32 cellular contexts compared by ENCODE assay signal in genomic region chr2:222393733-222394267, GRCh38. TPM values are rescaled to one million over a fixed set of nuclear protein-coding genes. Genes with fewer than 3 reads are reported as not detected.
"Had no signal": no experiment of that assay in that cellular context is flagged by ENCODE, and none has a peak within 500 bp of the region (broad histone marks: within the 10 kb centered on the region; RNA-seq: fewer than 3 reads in every experiment).

No MANE protein-coding gene starts in this region.

- DNase-seq: colonic mucosa; effector CD8-positive, alpha-beta T cell; foreskin melanocyte; hypothalamus; left cardiac atrium; left lung; mesenchymal stem cell; midbrain; naive thymus-derived CD8-positive, alpha-beta T cell; nephron progenitor cell; occipital lobe; ovary; stimulated activated CD4-positive, alpha-beta T cell treated with anti-CD3 and anti-CD28 coated beads, Interleukin-12 subunit alpha, Interleukin-12 subunit beta, amount 100 ng/mL, for 4 hours; stimulated activated CD4-positive, alpha-beta T cell treated with anti-CD3 and anti-CD28 coated beads, Interleukin-1b, Interleukin-23, amount 100 ng/mL, for 48 hours; stimulated activated CD4-positive, alpha-beta T cell treated with anti-CD3 and anti-CD28 coated beads, Interleukin-4, amount 100 ng/mL, for 1 hour; stimulated activated CD8-positive, alpha-beta memory T cell treated with anti-CD3 and anti-CD28 coated beads, Interleukin-4, amount 100 ng/mL, for 48 hours; stimulated activated naive CD4-positive, alpha-beta T cell; stimulated activated naive CD8-positive, alpha-beta T cell treated with anti-CD3 and anti-CD28 coated beads, Interleukin-15, amount 100 ng/mL, for 72 hours; transverse colon; upper lobe of right lung; uterus had no signal

- H3K27me3 Mint-ChIP-seq: dendritic cell treated with granulocyte-macrophage colony-stimulating factor and Interleukin-4, amounts not matched to agents 40 ng/mL and 50 ng/mL, for 4 days; stimulated activated naive CD8-positive, alpha-beta T cell treated with anti-CD3 and anti-CD28 coated beads, Interleukin-15, amount 100 ng/mL, for 72 hours had no signal

- H3K36me3 Mint-ChIP-seq: naive thymus-derived CD8-positive, alpha-beta T cell had no signal

- H3K36me3 ChIP-seq: colonic mucosa, esophagus muscularis mucosa, left lung, ovary, suprapubic skin, transverse colon, upper lobe of right lung, uterus had no signal

- FAIRE-seq: endothelial cell of umbilical vein, islet of Langerhans had no signal

- H3K4me2 ChIP-seq: smooth muscle cell had no signal

- H3K4me1 Mint-ChIP-seq: naive thymus-derived CD8-positive, alpha-beta T cell; stimulated activated naive CD8-positive, alpha-beta T cell treated with anti-CD3 and anti-CD28 coated beads, Interleukin-15, amount 100 ng/mL, for 72 hours had no signal

- H3K4me1 ChIP-seq: colonic mucosa, left lung, suprapubic skin, transverse colon, upper lobe of right lung, uterus had no signal

- ATAC-seq: left cardiac atrium; left lung; naive thymus-derived CD8-positive, alpha-beta T cell; sciatic nerve; stimulated activated naive CD8-positive, alpha-beta T cell treated with anti-CD3 and anti-CD28 coated beads, Interleukin-15, amount 100 ng/mL, for 72 hours; upper lobe of right lung had no signal

- H3K27ac ChIP-seq: colonic mucosa, esophagus muscularis mucosa, left lung, ovary, suprapubic skin, transverse colon, upper lobe of right lung, uterus had no signal

- H3K4me3 Mint-ChIP-seq: dendritic cell treated with granulocyte-macrophage colony-stimulating factor and Interleukin-4, amounts not matched to agents 40 ng/mL and 50 ng/mL, for 4 days; naive thymus-derived CD8-positive, alpha-beta T cell; nephron progenitor cell; stimulated activated naive CD8-positive, alpha-beta T cell treated with anti-CD3 and anti-CD28 coated beads, Interleukin-15, amount 100 ng/mL, for 72 hours had no signal

- H3K27me3 ChIP-seq: colonic mucosa, esophagus muscularis mucosa, left lung, ovary, suprapubic skin, transverse colon, upper lobe of right lung, uterus had no signal

- H3K9me3 Mint-ChIP-seq: dendritic cell treated with granulocyte-macrophage colony-stimulating factor and Interleukin-4, amounts not matched to agents 40 ng/mL and 50 ng/mL, for 4 days; stimulated activated naive CD8-positive, alpha-beta T cell treated with anti-CD3 and anti-CD28 coated beads, Interleukin-15, amount 100 ng/mL, for 72 hours had no signal

- H3K4me3 ChIP-seq: colonic mucosa, esophagus muscularis mucosa, left lung, ovary, smooth muscle cell, suprapubic skin, transverse colon, upper lobe of right lung, uterus had no signal

- H3K9me3 ChIP-seq: colonic mucosa, ovary, transverse colon, upper lobe of right lung, uterus had no signal

- H3K27ac Mint-ChIP-seq: dendritic cell treated with granulocyte-macrophage colony-stimulating factor and Interleukin-4, amounts not matched to agents 40 ng/mL and 50 ng/mL, for 4 days; naive thymus-derived CD8-positive, alpha-beta T cell; nephron progenitor cell; progenitor cell of endocrine pancreas; stimulated activated naive CD8-positive, alpha-beta T cell treated with anti-CD3 and anti-CD28 coated beads, Interleukin-15, amount 100 ng/mL, for 72 hours had no signal

RNA-seq across cellular contexts. Expression of gene SGPP2, which starts 30.5 kb away (rescaled TPM):
- total RNA-seq: chondrocyte, endothelial cell of umbilical vein, fibroblast of lung, lung microvascular endothelial cell had no signal
- polyA plus RNA-seq: endothelial cell of umbilical vein; fibroblast of lung; naive thymus-derived CD8-positive, alpha-beta T cell had no signal
